8 cellular contexts compared by ENCODE assay signal in the genomic region with DNA sequence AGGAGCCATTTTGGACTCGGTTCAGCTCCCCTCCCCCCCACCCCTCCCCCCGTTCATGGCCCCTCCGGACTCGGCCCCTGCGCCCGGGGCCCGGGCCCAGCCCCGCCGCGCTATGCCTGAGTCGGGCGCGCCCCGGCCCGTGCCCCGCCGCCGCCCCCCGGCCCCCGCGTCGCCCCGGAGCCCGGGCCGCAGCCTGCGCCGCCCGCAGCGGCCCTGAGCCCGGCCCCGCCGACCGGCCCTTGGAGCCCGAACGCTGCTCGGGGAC. TPM values are rescaled to one million over a fixed set of nuclear protein-coding genes. Genes with fewer than 3 reads are reported as not detected.
DNase-seq lines count a peak whose midpoint lies in the region; ATAC-seq and TF ChIP-seq lines count a peak whose summit lies in the region.

No MANE protein-coding gene starts in this region.

- H3K9me3 Mint-ChIP-seq in endodermal cell: peaks cover 24% of the 10 kb centered on the region
- no peaks in the 10 kb centered on the region for H3K9me3 Mint-ChIP-seq in osteocyte (ENCODE audit: unreplicated experiment)

- peak overlapping the region; percentile 66 for H3K27ac Mint-ChIP-seq in endodermal cell
- no peak overlapping the region for H3K27ac Mint-ChIP-seq in osteocyte (ENCODE audit: unreplicated experiment)

- no peaks in the 10 kb centered on the region for H3K9me3 ChIP-seq in DOHH2 (ENCODE audit: control insufficient read depth, insufficient read depth, low read length)
- no peaks in the 10 kb centered on the region for H3K9me3 ChIP-seq in MG63
- peaks cover 31% of the 10 kb centered on the region for H3K9me3 ChIP-seq in endodermal cell (ENCODE audit: control insufficient read depth, low read length)

- peak overlapping the region; percentile 93 for H3K9ac ChIP-seq in endodermal cell (ENCODE audit: extremely low read depth, low read length, poor library complexity, severe bottlenecking)

- DNase-seq in MG63 (no peak), endodermal cell (no peak), osteocyte (ENCODE audit: extremely low spot score, unreplicated experiment) (no peak), middle frontal gyrus (ENCODE audit: extremely low spot score, low spot score) (no peak), cerebellum (ENCODE audit: low spot score) (no peak), A172 (ENCODE audit: low spot score) (no peak)

- H3F3A ChIP-seq in DOHH2 (ENCODE audit: control insufficient read depth, insufficient read depth): no peaks in the 10 kb centered on the region

- H3K27me3 Mint-ChIP-seq in endodermal cell (ENCODE audit: insufficient read depth): peaks cover 2% of the 10 kb centered on the region
- no peaks in the 10 kb centered on the region for H3K27me3 Mint-ChIP-seq in osteocyte (ENCODE audit: unreplicated experiment)

- peaks cover 39% of the 10 kb centered on the region for H3K79me2 ChIP-seq in DOHH2 (ENCODE audit: control insufficient read depth, low read length)

- peak overlapping the region; percentile 97 for H3K4me3 Mint-ChIP-seq in endodermal cell
- H3K4me3 Mint-ChIP-seq in osteocyte (ENCODE audit: unreplicated experiment): peak overlapping the region; percentile 72

- H3K4me3 ChIP-seq in DOHH2 (ENCODE audit: low read length): peak overlapping the region; percentile 87
- H3K4me3 ChIP-seq in MG63: peak overlapping the region; percentile 47; the same call in 1 of the 2 replicates
- H3K4me3 ChIP-seq in endodermal cell (ENCODE audit: low read length): peak overlapping the region; percentile 83

- TF ChIP-seq CTCF in DOHH2 (IDR thresholded peaks at IDR 0.05; ENCODE audit: low read depth, low read length, poor library complexity, severe bottlenecking) (no peak), endodermal cell (conservative IDR thresholded peaks at IDR 0.05) (no peak), osteocyte (IDR thresholded peaks at IDR 0.05) (no peak)

- 0% methylated on average over 11 to 33 of the region's 36 CpGs for WGBS in endodermal cell (ENCODE audit: insufficient coverage in 1 of 2, insufficient read length in 1 of 2), 2 experiments

- H3K27ac ChIP-seq in DOHH2 (ENCODE audit: low read depth, low read length) (no peak overlapping the region), endodermal cell (ENCODE audit: low read depth, low read length) (peak overlapping the region; percentile 98)

- no peaks in the 10 kb centered on the region for H3K36me3 ChIP-seq in DOHH2 (ENCODE audit: control insufficient read depth, low read length)
- no peaks in the 10 kb centered on the region for H3K36me3 ChIP-seq in MG63
- H3K36me3 ChIP-seq in endodermal cell (ENCODE audit: control insufficient read depth, insufficient read depth, low read length): no peaks in the 10 kb centered on the region

- no peaks in the 10 kb centered on the region for H3K9me2 ChIP-seq in DOHH2 (replicated peaks; ENCODE audit: control insufficient read depth, low read length)

- H3K4me2 ChIP-seq in DOHH2 (ENCODE audit: low read length): peak overlapping the region; percentile 90

- H3K4me1 ChIP-seq in DOHH2 (ENCODE audit: control insufficient read depth, low read length) (peaks cover 17% of the 10 kb centered on the region), endodermal cell (ENCODE audit: control insufficient read depth, insufficient read depth, low read length) (peaks cover 9% of the 10 kb centered on the region)

- H3K27me3 ChIP-seq in DOHH2 (ENCODE audit: control insufficient read depth, low read length): peaks cover 9% of the 10 kb centered on the region
- no peaks in the 10 kb centered on the region for H3K27me3 ChIP-seq in MG63
- no peaks in the 10 kb centered on the region for H3K27me3 ChIP-seq in endodermal cell (ENCODE audit: control insufficient read depth, insufficient read depth, low read length, poor library complexity, severe bottlenecking)

- ATAC-seq in GM18520 (IDR thresholded peaks at IDR 0.05; ENCODE audit: unreplicated experiment): no peak

- peaks cover 29% of the 10 kb centered on the region for H3K4me1 Mint-ChIP-seq in endodermal cell
- peaks cover 17% of the 10 kb centered on the region for H3K4me1 Mint-ChIP-seq in osteocyte (ENCODE audit: unreplicated experiment)

- H4K20me1 ChIP-seq in DOHH2 (ENCODE audit: control insufficient read depth, insufficient read depth, low read depth, low read length): peaks cover 8% of the 10 kb centered on the region; the same call in 1 of the 2 replicates

- H3K36me3 Mint-ChIP-seq in endodermal cell (ENCODE audit: low read depth) (peaks cover 9% of the 10 kb centered on the region), osteocyte (ENCODE audit: unreplicated experiment) (no peaks in the 10 kb centered on the region)

RNA-seq across cellular contexts. Expression of a gene that starts 0.2 kb away (rescaled TPM):
- 1.1 and 1.2 TPM in 2 replicates for total RNA-seq in MG63 (2014; rRNA removed; shearing (Covaris generic); ENCODE audit: low replicate concordance)
- total RNA-seq in endodermal cell (100 to 1,000 TPM; 108 to 112 TPM), osteocyte (9.4 and 10.3 TPM in 2 replicates), cerebellum (47.0 TPM)
- 41.1 TPM for polyA plus RNA-seq in endodermal cell (2013, experiment 1 of 2)
- 43.0 TPM for polyA plus RNA-seq in endodermal cell (2013, experiment 2 of 2)
- 1.2 and 1.3 TPM in 2 replicates for total RNA-seq in A172 (2014; rRNA removed; shearing (Covaris generic))

RNA-seq across cellular contexts. Expression of a gene that starts 42.3 kb away (rescaled TPM):
- 4.7 and 5.0 TPM in 2 replicates for total RNA-seq in MG63 (2014; rRNA removed; shearing (Covaris generic); ENCODE audit: low replicate concordance)
- total RNA-seq in endodermal cell (10 to 100 TPM; 11.9 to 13.8 TPM), osteocyte (17.9 and 18.4 TPM in 2 replicates), cerebellum (26.6 TPM)
- 14.8 TPM for polyA plus RNA-seq in endodermal cell (2013, experiment 1 of 2)
- polyA plus RNA-seq in endodermal cell (2013, experiment 2 of 2): 13.3 TPM
- total RNA-seq in A172 (2014; rRNA removed; shearing (Covaris generic)): 10.9 and 13.6 TPM in 2 replicates
